In genomic region chr16:67312450-67313118, GRCh38 we compare ENCODE assay signal across 11 cellular contexts. TPM values are rescaled to one million over a fixed set of nuclear protein-coding genes. Genes with fewer than 3 reads are reported as not detected.
A peak's percentile ranks its signal among the peaks of the same experiment; 100 is the strongest.
DNase-seq lines count a peak whose midpoint lies in the region; ATAC-seq, FAIRE-seq and TF ChIP-seq lines count a peak whose summit lies in the region.
"Had no signal": no experiment of that assay in that cellular context is flagged by ENCODE, and none has a peak within 500 bp of the region (broad histone marks: within the 10 kb centered on the region; RNA-seq: fewer than 3 reads in every experiment).

No MANE protein-coding gene starts in this region.

- H3K9me2 ChIP-seq in PC-3 (replicated peaks; ENCODE audit: low read length): no peaks in the 10 kb centered on the region
- H3K9me2 ChIP-seq in Karpas-422 (replicated peaks; ENCODE audit: insufficient read depth, low read length): no peaks in the 10 kb centered on the region

- H3K27ac ChIP-seq in PC-3 (ENCODE audit: low read length) (peak overlapping the region; percentile 96), duodenal mucosa (ENCODE audit: low read depth, low read length) (peak overlapping the region; percentile 28), osteoblast (ENCODE audit: low read depth, low read length) (peak overlapping the region; percentile 89), Karpas-422 (ENCODE audit: low read length) (no peak overlapping the region), small intestine (ENCODE audit: low read depth in 1 of 2, low read length in 1 of 2) (peak overlapping the region in 1 of 2 donors; percentile 63)

- DNase-seq in HCEC 1CT (peak; percentile 45), PC-3 (peak; percentile 55), osteoblast (ENCODE audit: insufficient read length, low spot score, missing footprints) (peak; percentile 26), Karpas-422 (no peak), small intestine (no peak)
- DNase-seq: naive thymus-derived CD4-positive, alpha-beta T cell; NCI-H510A had no signal

- H3K27me3 ChIP-seq in PC-3 (ENCODE audit: low read length) (no peaks in the 10 kb centered on the region), duodenal mucosa (ENCODE audit: control insufficient read depth in 1 of 2, insufficient read depth in 2 of 2, low read length in 2 of 2) (no peaks in the 10 kb centered on the region), osteoblast (ENCODE audit: insufficient read depth, low read length) (no peaks in the 10 kb centered on the region), Karpas-422 (ENCODE audit: low read length) (no peaks in the 10 kb centered on the region), small intestine (ENCODE audit: control insufficient read depth in 2 of 2, insufficient read depth in 2 of 2, low read length in 2 of 2) (no peaks in the 10 kb centered on the region)

- H3K36me3 ChIP-seq in PC-3 (ENCODE audit: low read depth, low read length) (no peaks in the 10 kb centered on the region), duodenal mucosa (ENCODE audit: control insufficient read depth in 1 of 2, insufficient read depth in 2 of 2, low read length in 2 of 2) (no peaks in the 10 kb centered on the region), osteoblast (ENCODE audit: insufficient read depth, low read length) (no peaks in the 10 kb centered on the region), Karpas-422 (ENCODE audit: insufficient read depth, low read length) (no peaks in the 10 kb centered on the region), small intestine (ENCODE audit: control insufficient read depth in 2 of 2, insufficient read depth in 2 of 2, low read length in 2 of 2) (no peaks in the 10 kb centered on the region)

- no peak for TF ChIP-seq CTCF in PC-3 (conservative IDR thresholded peaks at IDR 0.05; ENCODE audit: low read depth, low read length)
- TF ChIP-seq CTCF in osteoblast (IDR thresholded peaks at IDR 0.05; ENCODE audit: extremely low read depth, low read depth, low read length): no peak

- H2AFZ ChIP-seq in PC-3 (ENCODE audit: low read length) (peak overlapping the region; percentile 11; the same call in 1 of the 2 replicates), osteoblast (ENCODE audit: low read length) (peak overlapping the region; percentile 60), Karpas-422 (ENCODE audit: low read length) (no peak overlapping the region)

- no peaks in the 10 kb centered on the region for H4K20me1 ChIP-seq in PC-3 (ENCODE audit: low read length)
- no peaks in the 10 kb centered on the region for H4K20me1 ChIP-seq in osteoblast (ENCODE audit: insufficient read depth, low read length)
- H4K20me1 ChIP-seq in Karpas-422 (ENCODE audit: insufficient read depth, low read depth, low read length): no peaks in the 10 kb centered on the region

- peak overlapping the region; percentile 68 for H3K4me2 ChIP-seq in PC-3 (ENCODE audit: low read length)
- H3K4me2 ChIP-seq in osteoblast (ENCODE audit: insufficient read depth, low read length): peak overlapping the region; percentile 46
- H3K4me2 ChIP-seq in Karpas-422 (ENCODE audit: low read depth, low read length, poor library complexity, severe bottlenecking): no peak overlapping the region

- no peak for FAIRE-seq in small intestine (lab: Jason Lieb, UNC)
- FAIRE-seq: endometrium had no signal

- no TSS peak for BruUV-seq in PC-3 (replicated peaks; lab: Mats Ljungman, UMichigan)

- ATAC-seq in PC-3 (peak; percentile 28), HG02885 (IDR thresholded peaks at IDR 0.05; ENCODE audit: poor library complexity, unreplicated experiment) (no peak)

- H3K4me1 ChIP-seq in PC-3 (ENCODE audit: insufficient read depth, low read length) (peaks cover 21% of the 10 kb centered on the region), duodenal mucosa (ENCODE audit: control insufficient read depth in 1 of 2, insufficient read depth in 2 of 2, low read length in 2 of 2) (no peaks in the 10 kb centered on the region), osteoblast (ENCODE audit: insufficient read depth, low read length) (peaks cover 19% of the 10 kb centered on the region), Karpas-422 (ENCODE audit: low read length) (no peaks in the 10 kb centered on the region), small intestine (ENCODE audit: control insufficient read depth in 2 of 2, insufficient read depth in 1 of 2, low read depth in 1 of 2, low read length in 1 of 2) (no peaks in the 10 kb centered on the region)

- 0 out of 2 replicates have a peak overlapping the region, but pooled peaks have one; percentile 17 for H3K4me3 ChIP-seq in PC-3 (ENCODE audit: low read length)
- no peak overlapping the region for H3K4me3 ChIP-seq in duodenal mucosa (ENCODE audit: low read depth in 1 of 2, low read length in 2 of 2)
- no peak overlapping the region for H3K4me3 ChIP-seq in osteoblast (ENCODE audit: insufficient read depth, low read length)
- no peak overlapping the region for H3K4me3 ChIP-seq in Karpas-422 (ENCODE audit: low read length)
- no peak overlapping the region for H3K4me3 ChIP-seq in small intestine (ENCODE audit: low read depth in 1 of 2, low read length in 2 of 2)
- H3K4me3 ChIP-seq: skin epidermis had no signal

- intact Hi-C loops in PC-3 (cut with micrococcal nuclease): no loop called here

- H3K9ac ChIP-seq in PC-3 (ENCODE audit: low read length) (peak overlapping the region; percentile 72), duodenal mucosa (ENCODE audit: low read depth in 1 of 2, low read length in 2 of 2) (no peak overlapping the region), Karpas-422 (ENCODE audit: low read length) (no peak overlapping the region)

- CTCF ChIA-PET in PC-3 (lab: Charles Lee): interaction anchor here (0.7 kb wide), 1 partner anchor 87 kb away, joined by 7 read pairs; no protein-coding TSS in a partner anchor

- H3K79me2 ChIP-seq in PC-3 (ENCODE audit: low read length) (no peaks in the 10 kb centered on the region), osteoblast (ENCODE audit: insufficient read depth, low read length) (no peaks in the 10 kb centered on the region), Karpas-422 (ENCODE audit: low read length) (no peaks in the 10 kb centered on the region)

- 79 to 94% (median 93%) methylated on average over 2 of the region's 2 CpGs for WGBS in small intestine, 3 donors

- H3K9me3 ChIP-seq in PC-3 (ENCODE audit: low read length) (no peaks in the 10 kb centered on the region), duodenal mucosa (ENCODE audit: control insufficient read depth in 1 of 2, low read length in 2 of 2) (no peaks in the 10 kb centered on the region), osteoblast (ENCODE audit: low read depth, low read length) (no peaks in the 10 kb centered on the region), Karpas-422 (ENCODE audit: low read length) (no peaks in the 10 kb centered on the region), small intestine (ENCODE audit: control insufficient read depth, low read depth) (no peaks in the 10 kb centered on the region)

- POLR2A ChIA-PET in PC-3 (lab: Charles Lee; ENCODE audit: unreplicated experiment): no interaction called here

- H3F3A ChIP-seq in PC-3 (ENCODE audit: low read length, unreplicated experiment): no peaks in the 10 kb centered on the region

RNA-seq across cellular contexts. Expression of gene KCTD19, which starts 14.0 kb away (rescaled TPM):
- total RNA-seq in PC-3 (2014; rRNA removed) (not detected in 2 replicates), osteoblast (not detected in 2 replicates)
- not detected in 2 replicates for total RNA-seq in Karpas-422 (2014; rRNA removed; shearing (Covaris generic); ENCODE audit: low replicate concordance)
- under 1 TPM in 1 of 3 donors, not detected in 2; 0.01 TPM for polyA plus RNA-seq in small intestine
- polyA plus RNA-seq: naive thymus-derived CD4-positive, alpha-beta T cell had no signal

RNA-seq across cellular contexts. Expression of gene LRRC36, which starts 14.0 kb away (rescaled TPM):
- total RNA-seq in PC-3 (2014; rRNA removed): 0.92 TPM in 1 of 2 replicates, not detected in the other
- not detected in 2 replicates for total RNA-seq in osteoblast
- not detected in 2 replicates for total RNA-seq in Karpas-422 (2014; rRNA removed; shearing (Covaris generic); ENCODE audit: low replicate concordance)
- under 1 TPM in 1 of 3 donors, not detected in 2; 0.87 TPM for polyA plus RNA-seq in small intestine
- polyA plus RNA-seq: naive thymus-derived CD4-positive, alpha-beta T cell had no signal

RNA-seq across cellular contexts. Expression of gene PLEKHG4, which starts 33.3 kb away (rescaled TPM):
- 8.9 and 15.6 TPM in 2 replicates for total RNA-seq in PC-3 (2014; rRNA removed)
- total RNA-seq in osteoblast: 31.8 and 41.6 TPM in 2 replicates
- total RNA-seq in Karpas-422 (2014; rRNA removed; shearing (Covaris generic); ENCODE audit: low replicate concordance): 0.36 and 0.86 TPM in 2 replicates
- 1 to 10 TPM; 1.6 to 5.2 (median 4.7) TPM for polyA plus RNA-seq in small intestine

Comparison
In these comparisons a context has a peak if more than half of its experiments do, and no peak if none do; other contexts are left out.
1. DNase-seq: peak in HCEC 1CT (single experiment), PC-3 (single experiment) and osteoblast (single experiment); none in Karpas-422 (single experiment) and small intestine (single experiment).